ENCODE assay signal across 6 cellular contexts in the genomic region with DNA sequence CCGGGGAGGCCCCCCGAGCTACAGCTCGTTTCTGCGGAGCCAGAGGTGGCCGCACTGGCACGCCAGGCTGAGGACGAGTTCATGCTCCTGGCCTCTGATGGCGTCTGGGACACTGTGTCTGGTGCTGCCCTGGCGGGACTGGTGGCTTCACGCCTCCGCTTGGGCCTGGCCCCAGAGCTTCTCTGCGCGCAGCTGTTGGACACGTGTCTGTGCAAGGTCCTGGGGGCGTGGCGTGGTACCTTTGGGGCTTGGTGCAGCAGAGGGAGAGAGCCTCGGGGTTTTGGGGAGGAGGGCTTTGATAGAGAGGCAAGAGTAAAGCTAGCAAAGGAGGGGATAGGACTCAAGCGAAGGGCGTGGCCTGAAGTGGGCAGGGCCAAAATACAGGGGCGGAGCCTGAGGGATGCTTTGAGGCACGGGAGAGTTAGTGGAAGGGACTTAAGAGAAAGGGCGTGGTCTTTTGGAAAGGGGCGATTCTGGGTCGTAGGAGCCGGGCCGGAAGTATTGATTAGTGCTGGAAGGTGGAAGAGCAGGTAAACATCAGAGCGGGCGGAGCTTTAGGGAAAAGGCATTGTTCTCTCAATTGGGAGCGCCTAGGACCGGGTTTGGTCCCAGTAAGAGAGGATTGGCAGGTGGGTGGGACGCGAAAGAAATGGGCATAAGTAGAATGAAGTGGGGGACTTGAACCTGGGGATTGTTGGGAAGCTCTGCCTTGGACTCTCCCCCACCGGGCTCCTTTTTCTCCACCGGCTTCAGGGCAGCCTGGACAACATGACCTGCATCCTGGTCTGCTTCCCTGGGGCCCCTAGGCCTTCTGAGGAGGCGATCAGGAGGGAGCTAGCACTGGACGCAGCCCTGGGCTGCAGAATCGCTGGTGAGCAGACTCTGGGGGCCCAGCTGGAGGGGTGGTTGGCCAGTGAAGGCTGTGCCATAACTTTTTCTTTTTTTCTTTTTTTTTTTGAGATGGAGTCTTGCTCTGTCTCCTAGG. TPM values are rescaled to one million over a fixed set of nuclear protein-coding genes. Genes with fewer than 3 reads are reported as not detected.
A peak's percentile ranks its signal among the peaks of the same experiment; 100 is the strongest.
DNase-seq lines count a peak whose midpoint lies in the region; ATAC-seq and TF ChIP-seq lines count a peak whose summit lies in the region.

No MANE protein-coding gene starts in this region.

- no peak for TF ChIP-seq CTCF in vagina (IDR thresholded peaks at IDR 0.05)

- no peak for ATAC-seq in HG02970 (IDR thresholded peaks at IDR 0.05; ENCODE audit: low FRiP score, unreplicated experiment)

- H3K4me3 ChIP-seq in vagina: peak overlapping the region; percentile 21 to 27

- DNase-seq in LHCN-M2 (ENCODE audit: low read depth) (peak; percentile 26), iPS-NIHi7 (ENCODE audit: extremely low spot score) (peak; percentile 75), vagina (ENCODE audit: extremely low spot score in 2 of 2) (no peak), HPDE6-E6E7 (ENCODE audit: extremely low spot score) (no peak)
- DNase-seq in activated CD8-positive, alpha-beta memory T cell treated with anti-CD3 and anti-CD28 coated beads, Interleukin-2, amount 50 U/mL, for 48 hours: peak; percentile 84

- intact Hi-C loops in vagina (cut with DNase I): loop anchor here (1.0 kb wide), 1 partner anchor 38 kb away; no protein-coding TSS in a partner anchor

- H3K27me3 ChIP-seq in vagina: no peaks in the 10 kb centered on the region

- H3K9me3 ChIP-seq in vagina: no peaks in the 10 kb centered on the region

- H3K36me3 ChIP-seq in vagina: no peaks in the 10 kb centered on the region

- TF ChIP-seq POLR2A in vagina (IDR thresholded peaks at IDR 0.05): no peak

- H3K4me1 ChIP-seq in vagina: peaks cover 38% of the 10 kb centered on the region

- no peak overlapping the region for H3K27ac ChIP-seq in vagina

RNA-seq across cellular contexts. Expression of gene PPM1N, which starts 1.2 kb away (rescaled TPM):
- 1.7 and 2.4 TPM in 2 replicates for total RNA-seq in LHCN-M2 (2014; rRNA removed)
- 0.95 TPM for polyA plus RNA-seq in LHCN-M2 (2012)
- 3.9 TPM for total RNA-seq in vagina

RNA-seq across cellular contexts. Expression of gene RTN2, which starts 2.6 kb away (rescaled TPM):
- total RNA-seq in LHCN-M2 (2014; rRNA removed): 22.9 and 39.7 TPM in 2 replicates
- 39.6 TPM for polyA plus RNA-seq in LHCN-M2 (2012)
- 13.0 TPM for total RNA-seq in vagina

RNA-seq across cellular contexts. Expression of gene VASP, which starts 7.8 kb away (rescaled TPM):
- 102 and 127 TPM in 2 replicates for total RNA-seq in LHCN-M2 (2014; rRNA removed)
- polyA plus RNA-seq in LHCN-M2 (2012): 73.3 TPM
- total RNA-seq in vagina: 103 TPM

RNA-seq across cellular contexts. Expression of gene FOSB, which starts 31.7 kb away (rescaled TPM):
- 0.32 and 0.34 TPM in 2 replicates for total RNA-seq in LHCN-M2 (2014; rRNA removed)
- 0.24 TPM for polyA plus RNA-seq in LHCN-M2 (2012)
- 20.6 TPM for total RNA-seq in vagina

Comparison
In these comparisons a context has a peak if more than half of its experiments do, and no peak if none do; other contexts are left out.
1. DNase-seq: peak in LHCN-M2 (single experiment), activated CD8-positive, alpha-beta memory T cell treated with anti-CD3 and anti-CD28 coated beads, Interleukin-2, amount 50 U/mL, for 48 hours (single experiment) and iPS-NIHi7 (single experiment); none in vagina (0 of 2) and HPDE6-E6E7 (single experiment).